31 cellular contexts compared by ENCODE assay signal in the genomic region with DNA sequence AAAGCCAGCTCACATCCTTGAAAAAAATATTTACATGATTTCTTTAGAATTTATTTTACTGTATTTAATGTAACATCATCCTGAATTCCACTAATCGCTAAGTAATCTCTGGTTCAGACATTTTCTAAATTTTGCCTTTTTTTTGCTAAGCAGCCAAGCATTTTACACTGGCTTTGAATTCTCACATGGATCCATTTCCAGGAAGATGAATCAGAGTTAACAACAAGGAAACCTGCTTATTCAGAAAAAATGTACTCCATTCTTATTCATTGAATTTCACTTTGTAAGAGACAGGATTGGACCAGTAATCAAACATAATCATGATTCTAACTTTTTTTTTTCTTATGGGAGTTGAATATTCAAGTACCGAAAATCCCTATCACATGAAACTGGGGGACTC.
"Had no signal": no experiment of that assay in that cellular context is flagged by ENCODE, and none has a peak within 500 bp of the region (broad histone marks: within the 10 kb centered on the region; RNA-seq: fewer than 3 reads in every experiment).

No MANE protein-coding gene starts in this region.

- H3K4me3 ChIP-seq: esophagus squamous epithelium, gastroesophageal sphincter, heart left ventricle, hepatocyte, left lung, ovary, psoas muscle, right lobe of liver, suprapubic skin, vagina had no signal

- H3K36me3 ChIP-seq: esophagus squamous epithelium, gastroesophageal sphincter, heart left ventricle, left lung, ovary, right lobe of liver, suprapubic skin, vagina had no signal

- H3K27me3 ChIP-seq: esophagus squamous epithelium, foreskin keratinocyte, gastroesophageal sphincter, heart left ventricle, hepatocyte, left lung, ovary, right lobe of liver, suprapubic skin, vagina had no signal

- H3K27me3 Mint-ChIP-seq: naive thymus-derived CD8-positive, alpha-beta T cell; stimulated activated naive B cell treated with anti-CD40 and anti-IgM and Interleukin-4, amounts not matched to agents 10 μg/mL and 1 μg/mL and 100 μg/mL, for 72 hours; stimulated activated naive CD8-positive, alpha-beta T cell treated with anti-CD3 and anti-CD28 coated beads, Interleukin-15, Interleukin-2, amounts not matched to agents 100 ng/mL and 50 ng/mL, for 24 hours had no signal

- ATAC-seq: foreskin keratinocyte; gastroesophageal sphincter; heart left ventricle; left cardiac atrium; left lung; naive thymus-derived CD8-positive, alpha-beta T cell; psoas muscle; right lobe of liver; stimulated activated naive B cell treated with anti-CD40 and anti-IgM and Interleukin-4, amounts not matched to agents 10 μg/mL and 1 μg/mL and 100 μg/mL, for 72 hours had no signal

- H3K9me3 ChIP-seq: esophagus squamous epithelium, gastroesophageal sphincter, left lung, ovary, psoas muscle, right lobe of liver, suprapubic skin, vagina had no signal

- H3K27ac ChIP-seq: esophagus squamous epithelium, foreskin keratinocyte, gastroesophageal sphincter, heart left ventricle, hepatocyte, left lung, ovary, psoas muscle, right lobe of liver, suprapubic skin, vagina had no signal

- H3K4me1 Mint-ChIP-seq: endodermal cell; naive thymus-derived CD8-positive, alpha-beta T cell; stimulated activated naive B cell treated with anti-CD40 and anti-IgM and Interleukin-4, amounts not matched to agents 10 μg/mL and 1 μg/mL and 100 μg/mL, for 72 hours had no signal

- H3K4me1 ChIP-seq: esophagus squamous epithelium, foreskin keratinocyte, gastroesophageal sphincter, heart left ventricle, left lung, psoas muscle, right lobe of liver, suprapubic skin, vagina had no signal

- H3K79me2 ChIP-seq: hepatocyte had no signal

- H3K27ac Mint-ChIP-seq: endodermal cell; naive thymus-derived CD8-positive, alpha-beta T cell; stimulated activated naive B cell treated with anti-CD40 and anti-IgM and Interleukin-4, amounts not matched to agents 10 μg/mL and 1 μg/mL and 100 μg/mL, for 72 hours; stimulated activated naive CD8-positive, alpha-beta T cell treated with anti-CD3 and anti-CD28 coated beads, Interleukin-15, Interleukin-2, amounts not matched to agents 100 ng/mL and 50 ng/mL, for 24 hours had no signal

- H3K4me2 ChIP-seq: hepatocyte had no signal

- FAIRE-seq: colon, islet of Langerhans, small intestine had no signal

- H2AFZ ChIP-seq: hepatocyte had no signal

- H3K4me3 Mint-ChIP-seq: endodermal cell; naive thymus-derived CD8-positive, alpha-beta T cell; stimulated activated naive B cell treated with anti-CD40 and anti-IgM and Interleukin-4, amounts not matched to agents 10 μg/mL and 1 μg/mL and 100 μg/mL, for 72 hours; stimulated activated naive CD8-positive, alpha-beta T cell treated with anti-CD3 and anti-CD28 coated beads, Interleukin-15, Interleukin-2, amounts not matched to agents 100 ng/mL and 50 ng/mL, for 24 hours had no signal

- H3K36me3 Mint-ChIP-seq: stimulated activated naive B cell treated with anti-CD40 and anti-IgM and Interleukin-4, amounts not matched to agents 10 μg/mL and 1 μg/mL and 100 μg/mL, for 72 hours had no signal

- DNase-seq: cerebellar nuclear complex; effector CD8-positive, alpha-beta T cell; endodermal cell; erythroblast; esophagus squamous epithelium; foreskin keratinocyte; heart left ventricle; left cardiac atrium; left lung; mammary epithelial cell; mesendoderm; midbrain; naive thymus-derived CD8-positive, alpha-beta T cell; occipital lobe; ovary; posterior cingulate gyrus; psoas muscle; retina; right lobe of liver; small intestine; stimulated activated CD4-positive, alpha-beta T cell treated with anti-CD3 and anti-CD28 coated beads, Interleukin-15, amount 100 ng/mL, for 24 hours; stimulated activated CD4-positive, alpha-beta T cell treated with anti-CD3 and anti-CD28 coated beads, Interleukin-2, amount 100 ng/mL, for 48 hours; stimulated activated naive B cell treated with anti-CD40 and anti-IgM and Interleukin-4, amounts not matched to agents 10 μg/mL and 1 μg/mL and 100 μg/mL, for 72 hours; trophoblast cell had no signal
